In genomic region chr3:182165234-182165633, GRCh38 we compare ENCODE assay signal across 20 cellular contexts.
DNase-seq lines count a peak whose midpoint lies in the region; ATAC-seq and TF ChIP-seq lines count a peak whose summit lies in the region.
"Had no signal": no experiment of that assay in that cellular context is flagged by ENCODE, and none has a peak within 500 bp of the region (broad histone marks: within the 10 kb centered on the region; RNA-seq: fewer than 3 reads in every experiment).

No MANE protein-coding gene starts in this region.

- H3K27ac ChIP-seq in foreskin keratinocyte (no peak overlapping the region), prostate gland (no peak overlapping the region), WERI-Rb-1 (no peak overlapping the region)
- H3K27ac ChIP-seq: heart right ventricle, neutrophil had no signal

- TF ChIP-seq POLR2A in prostate gland (IDR thresholded peaks at IDR 0.05) (no peak), lower leg skin (IDR thresholded peaks at IDR 0.05) (no peak)

- ATAC-seq in foreskin keratinocyte = peak; percentile 90
- ATAC-seq: heart right ventricle, right cardiac atrium had no signal

- peak; percentile 92 for DNase-seq in HPDE6-E6E7 (ENCODE audit: extremely low spot score)
- peak; percentile 17 for DNase-seq in amniotic epithelial cell (ENCODE audit: low read depth)
- DNase-seq in foreskin keratinocyte = peak; percentile 75 to 88
- DNase-seq in prostate gland (ENCODE audit: low spot score) = peak; percentile 30
- DNase-seq in WERI-Rb-1 = no peak
- no peak for DNase-seq in RPMI8226
- no peak for DNase-seq in lower leg skin (ENCODE audit: low spot score in 2 of 2)
- DNase-seq in MV-4-11 (lab: John Stamatoyannopoulos, UW) = no peak
- DNase-seq: activated effector memory CD4-positive, alpha-beta T cell treated with Interleukin-2 at 50 U/mL for 16 hours; CD4-positive, alpha-beta memory T cell; central memory CD4-positive, alpha-beta T cell; DND-41; heart right ventricle; MG63; NCI-H187; right cardiac atrium; SHP77 treated with DMSO at 0.1 percent for 48 hours; stimulated activated naive CD4-positive, alpha-beta T cell treated with Interleukin-2 at 50 U/mL for 16 hours; T-helper 9 cell had no signal

- TF ChIP-seq CTCF in foreskin keratinocyte (conservative IDR thresholded peaks at IDR 0.05) (no peak), prostate gland (IDR thresholded peaks at IDR 0.05) (no peak), WERI-Rb-1 (IDR thresholded peaks at IDR 0.05; ENCODE audit: low read depth, low read length) (no peak), lower leg skin (IDR thresholded peaks at IDR 0.05) (no peak)

- H3K4me1 ChIP-seq in foreskin keratinocyte = no peaks in the 10 kb centered on the region
- H3K4me1 ChIP-seq in prostate gland (replicated peaks) = no peaks in the 10 kb centered on the region
- H3K4me1 ChIP-seq: heart right ventricle had no signal

- intact Hi-C loops in prostate gland (cut with DNase I) = no loop called here
- intact Hi-C loops in lower leg skin (cut with DNase I; ENCODE audit: low total_unique reads) = no loop called here

- no peaks in the 10 kb centered on the region for H3K27me3 ChIP-seq in foreskin keratinocyte
- no peaks in the 10 kb centered on the region for H3K27me3 ChIP-seq in prostate gland (replicated peaks; ENCODE audit: insufficient read depth)
- peaks cover 53% of the 10 kb centered on the region for H3K27me3 ChIP-seq in WERI-Rb-1 (ENCODE audit: insufficient read depth, low read depth, severe bottlenecking)
- H3K27me3 ChIP-seq: MG63, neutrophil had no signal

- WGBS in prostate gland = 46% methylated on average over 4 of the region's 4 CpGs
- WGBS in lower leg skin, 2 donors = 54 to 59% methylated on average over 4 of the region's 4 CpGs

- H3K4me3 ChIP-seq in prostate gland (no peak overlapping the region), WERI-Rb-1 (ENCODE audit: low read depth, low read length) (no peak overlapping the region), lower leg skin (ENCODE audit: low read depth, poor library complexity, severe bottlenecking) (no peak overlapping the region)
- H3K4me3 ChIP-seq: heart right ventricle, MG63 had no signal

- H3K9me3 ChIP-seq in prostate gland (no peaks in the 10 kb centered on the region), WERI-Rb-1 (ENCODE audit: severe bottlenecking) (no peaks in the 10 kb centered on the region)
- H3K9me3 ChIP-seq: heart right ventricle, MG63, neutrophil had no signal

- H3K36me3 ChIP-seq in prostate gland (no peaks in the 10 kb centered on the region), WERI-Rb-1 (no peaks in the 10 kb centered on the region)
- H3K36me3 ChIP-seq: heart right ventricle, MG63, neutrophil had no signal

Comparison
In these comparisons a context has a peak if more than half of its experiments do, and no peak if none do; other contexts are left out.
1. DNase-seq: peak in HPDE6-E6E7 (single experiment), amniotic epithelial cell (single experiment), foreskin keratinocyte (2 of 2) and prostate gland (single experiment); none in WERI-Rb-1 (single experiment), RPMI8226 (single experiment), lower leg skin (0 of 2) and MV-4-11 (single experiment).